In genomic region chr9:21608200-21608599, GRCh38 we compare ENCODE assay signal across 17 cellular contexts.
DNase-seq lines count a peak whose midpoint lies in the region; ATAC-seq and TF ChIP-seq lines count a peak whose summit lies in the region.
"Had no signal": no experiment of that assay in that cellular context is flagged by ENCODE, and none has a peak within 500 bp of the region (broad histone marks: within the 10 kb centered on the region; RNA-seq: fewer than 3 reads in every experiment).

No MANE protein-coding gene starts in this region.

- H2BK5ac ChIP-seq in IMR-90 (ENCODE audit: low read depth, low read length, poor library complexity, severe bottlenecking): no peak overlapping the region

- no peaks in the 10 kb centered on the region for H3K79me1 ChIP-seq in IMR-90 (ENCODE audit: low read depth in 1 of 2, low read length in 2 of 2)

- ATAC-seq in activated naive CD8-positive, alpha-beta T cell treated with anti-CD3 and anti-CD28 coated beads, Interleukin-2, amount 50 U/mL, for 24 hours: no peak
- no peak for ATAC-seq in IMR-90 (ENCODE audit: low read depth)

- no peak for TF ChIP-seq CTCF in IMR-90 (conservative IDR thresholded peaks at IDR 0.05; ENCODE audit: low read depth, low read length)
- no peak for TF ChIP-seq CTCF in progenitor cell of endocrine pancreas (IDR thresholded peaks at IDR 0.05; ENCODE audit: unreplicated experiment)

- no peaks in the 10 kb centered on the region for H3K36me3 Mint-ChIP-seq in activated naive CD8-positive, alpha-beta T cell
- H3K36me3 Mint-ChIP-seq in activated naive CD8-positive, alpha-beta T cell treated with anti-CD3 and anti-CD28 coated beads, Interleukin-2, amount 50 U/mL, for 24 hours (ENCODE audit: low read depth): no peaks in the 10 kb centered on the region
- no peaks in the 10 kb centered on the region for H3K36me3 Mint-ChIP-seq in progenitor cell of endocrine pancreas (ENCODE audit: insufficient read depth)
- H3K36me3 Mint-ChIP-seq: CD14-positive monocyte; CD4-positive, alpha-beta memory T cell; IgD-negative memory B cell had no signal

- H3K9me3 Mint-ChIP-seq in activated naive CD8-positive, alpha-beta T cell (ENCODE audit: low read depth): no peaks in the 10 kb centered on the region
- H3K9me3 Mint-ChIP-seq in activated naive CD8-positive, alpha-beta T cell treated with anti-CD3 and anti-CD28 coated beads, Interleukin-2, amount 50 U/mL, for 24 hours: no peaks in the 10 kb centered on the region
- no peaks in the 10 kb centered on the region for H3K9me3 Mint-ChIP-seq in progenitor cell of endocrine pancreas (ENCODE audit: low read depth)
- H3K9me3 Mint-ChIP-seq: CD14-positive monocyte; CD4-positive, alpha-beta memory T cell; H9; IgD-negative memory B cell had no signal

- H2BK15ac ChIP-seq in IMR-90 (ENCODE audit: low read depth, low read length): no peak overlapping the region

- no peak overlapping the region for H2AFZ ChIP-seq in IMR-90 (replicated peaks; ENCODE audit: low read length, poor library complexity)

- no peaks in the 10 kb centered on the region for H4K20me1 ChIP-seq in IMR-90 (ENCODE audit: insufficient read depth, low read length)
- H4K20me1 ChIP-seq: BLaER1 had no signal

- no peak overlapping the region for H3K27ac ChIP-seq in IMR-90 (ENCODE audit: insufficient read depth, low read length)
- H3K27ac ChIP-seq: 22Rv1, BLaER1, HL-60 had no signal

- H2BK120ac ChIP-seq in IMR-90 (ENCODE audit: low read depth, low read length): no peak overlapping the region

- H3K27ac Mint-ChIP-seq in activated naive CD8-positive, alpha-beta T cell: peak overlapping the region; percentile 64
- H3K27ac Mint-ChIP-seq in activated naive CD8-positive, alpha-beta T cell treated with anti-CD3 and anti-CD28 coated beads, Interleukin-2, amount 50 U/mL, for 24 hours: no peak overlapping the region
- H3K27ac Mint-ChIP-seq in progenitor cell of endocrine pancreas: no peak overlapping the region
- H3K27ac Mint-ChIP-seq: CD14-positive monocyte; CD4-positive, alpha-beta memory T cell; H9; IgD-negative memory B cell had no signal

- H3K9me1 ChIP-seq in IMR-90 (ENCODE audit: insufficient read depth, low read length): 0 out of 2 replicates have a peak, but pooled peaks cover 7% of the 10 kb centered on the region

- H2BK20ac ChIP-seq in IMR-90 (ENCODE audit: low read depth, low read length): no peak overlapping the region

- no peak overlapping the region for H3K9ac ChIP-seq in IMR-90 (ENCODE audit: low read depth, low read length)
- H3K9ac ChIP-seq: BLaER1 had no signal

- CTCF ChIA-PET in IMR-90 (lab: Yijun Ruan, JAX): interaction anchor here (1.4 kb wide), 1 partner anchor 66 kb away, joined by 3 read pairs; no protein-coding TSS in a partner anchor

- H3K27me3 ChIP-seq in IMR-90 (ENCODE audit: control insufficient read depth, insufficient read depth, low read length): no peaks in the 10 kb centered on the region
- H3K27me3 ChIP-seq: BLaER1 had no signal

- no peak overlapping the region for H3K56ac ChIP-seq in IMR-90 (ENCODE audit: extremely low read depth, insufficient read depth, low read length)

- no peak overlapping the region for H3K4ac ChIP-seq in IMR-90 (ENCODE audit: low read depth, low read length)

- no TSS peak for BruUV-seq in IMR-90 (replicated peaks; lab: Mats Ljungman, UMichigan)

- H2AK5ac ChIP-seq in IMR-90 (ENCODE audit: low read depth, low read length): peak overlapping the region; percentile 61; the same call in 1 of the 2 replicates

- H4K5ac ChIP-seq in IMR-90 (ENCODE audit: low read depth, low read length): no peak overlapping the region

- H4K8ac ChIP-seq in IMR-90 (ENCODE audit: low read depth in 2 of 2, low read length in 2 of 2): no peak overlapping the region

- 0 out of 2 replicates have a peak overlapping the region, but pooled peaks have one; percentile 13 for H3K18ac ChIP-seq in IMR-90 (ENCODE audit: low read depth, low read length)

- no peak for TF ChIP-seq POLR2A in IMR-90 (IDR thresholded peaks at IDR 0.05; ENCODE audit: low read depth, low read length)

- no peak overlapping the region for H3K23ac ChIP-seq in IMR-90 (ENCODE audit: low read depth, low read length)

- H3K4me2 ChIP-seq in IMR-90 (ENCODE audit: low read depth, low read length): no peak overlapping the region
- H3K4me2 ChIP-seq: BLaER1 had no signal

- TF ChIP-seq RAD21 in IMR-90 (IDR thresholded peaks at IDR 0.05; ENCODE audit: low read length): no peak

- dilution Hi-C loops in IMR-90 (cut with HindIII; ENCODE audit: low sequenced_read_pairs, unreplicated experiment): no loop called here

- no peak overlapping the region for H4K91ac ChIP-seq in IMR-90 (ENCODE audit: insufficient read depth, low read depth, low read length)

- intact Hi-C loops in IMR-90 (cut with micrococcal nuclease): no loop called here

- no peak for DNase-seq in activated naive CD8-positive, alpha-beta T cell treated with anti-CD3 and anti-CD28 coated beads, Interleukin-2, amount 50 U/mL, for 24 hours
- DNase-seq in IMR-90 (no peak), RPMI8226 (peak; percentile 13), progenitor cell of endocrine pancreas (ENCODE audit: low spot score, unreplicated experiment) (no peak), NAMALWA (ENCODE audit: low spot score) (no peak), NCI-H2171 (lab: John Stamatoyannopoulos, UW) (no peak)
- DNase-seq: CD4-positive, alpha-beta memory T cell; DMS153; DMS79; GDM1; H9 had no signal

- in situ Hi-C loops in IMR-90 (cut with MboI; ENCODE audit: low sequenced_read_pairs): no loop called here

- no peak overlapping the region for H3K4me3 ChIP-seq in IMR-90 (ENCODE audit: insufficient read depth, low read depth, low read length)
- H3K4me3 ChIP-seq: BLaER1 had no signal

- no peak overlapping the region for H3K14ac ChIP-seq in IMR-90 (replicated peaks; ENCODE audit: low read depth, low read length)

- no peaks in the 10 kb centered on the region for H3K27me3 Mint-ChIP-seq in activated naive CD8-positive, alpha-beta T cell
- H3K27me3 Mint-ChIP-seq in activated naive CD8-positive, alpha-beta T cell treated with anti-CD3 and anti-CD28 coated beads, Interleukin-2, amount 50 U/mL, for 24 hours: peaks cover 2% of the 10 kb centered on the region
- peaks cover 3% of the 10 kb centered on the region for H3K27me3 Mint-ChIP-seq in progenitor cell of endocrine pancreas

- H2AK9ac ChIP-seq in IMR-90 (replicated peaks; ENCODE audit: low read depth, low read length, poor library complexity): no peak overlapping the region

- POLR2A ChIA-PET in IMR-90 (lab: Charles Lee; ENCODE audit: unreplicated experiment): no interaction called here

- no peaks in the 10 kb centered on the region for H3K36me3 ChIP-seq in IMR-90 (ENCODE audit: control insufficient read depth, insufficient read depth, low read length)
- H3K36me3 ChIP-seq: BLaER1 had no signal

- H3K4me1 ChIP-seq in IMR-90 (ENCODE audit: control insufficient read depth, insufficient read depth, low read length): peaks cover 8% of the 10 kb centered on the region
- H3K4me1 ChIP-seq: BLaER1 had no signal

- H3K4me1 Mint-ChIP-seq in activated naive CD8-positive, alpha-beta T cell (ENCODE audit: low read depth): peaks cover 67% of the 10 kb centered on the region
- H3K4me1 Mint-ChIP-seq in activated naive CD8-positive, alpha-beta T cell treated with anti-CD3 and anti-CD28 coated beads, Interleukin-2, amount 50 U/mL, for 24 hours: peaks cover 53% of the 10 kb centered on the region
- peaks cover 6% of the 10 kb centered on the region for H3K4me1 Mint-ChIP-seq in progenitor cell of endocrine pancreas (ENCODE audit: low read depth)

- no peaks in the 10 kb centered on the region for H3K9me3 ChIP-seq in IMR-90 (ENCODE audit: control insufficient read depth, insufficient read depth, low read length)
- H3K9me3 ChIP-seq: BLaER1 had no signal

- no peak overlapping the region for H3K4me3 Mint-ChIP-seq in activated naive CD8-positive, alpha-beta T cell
- H3K4me3 Mint-ChIP-seq in activated naive CD8-positive, alpha-beta T cell treated with anti-CD3 and anti-CD28 coated beads, Interleukin-2, amount 50 U/mL, for 24 hours: no peak overlapping the region
- H3K4me3 Mint-ChIP-seq in progenitor cell of endocrine pancreas (ENCODE audit: low read depth): no peak overlapping the region
- H3K4me3 Mint-ChIP-seq: CD14-positive monocyte; CD4-positive, alpha-beta memory T cell; H9; IgD-negative memory B cell had no signal

- WGBS in IMR-90 (ENCODE audit: extremely low coverage in 2 of 2, insufficient read length in 1 of 2), 2 experiments: no CpG with 5 or more reads among the region's 5 CpGs

TF ChIP-seq in IMR-90, 13 proteins besides CTCF, POLR2A, EP300 and RAD21:
- TF ChIP-seq NFE2L2 (IDR thresholded peaks at IDR 0.05; ENCODE audit: low read depth, low read length) (no peak), RCOR1 (IDR thresholded peaks at IDR 0.05; ENCODE audit: insufficient replicate concordance, low read length) (no peak), MAFK (IDR thresholded peaks at IDR 0.05; ENCODE audit: low read depth, low read length) (peak; percentile 41), RFX5 (IDR thresholded peaks at IDR 0.05; ENCODE audit: low read depth, low read length) (no peak), USF2 (IDR thresholded peaks at IDR 0.05; ENCODE audit: low read depth, low read length) (no peak)
